8 cellular contexts compared by ENCODE assay signal in genomic region chr14:76937181-76938091, GRCh38.
DNase-seq lines count a peak whose midpoint lies in the region; ATAC-seq, FAIRE-seq and TF ChIP-seq lines count a peak whose summit lies in the region.
"Had no signal": no experiment of that assay in that cellular context is flagged by ENCODE, and none has a peak within 500 bp of the region (broad histone marks: within the 10 kb centered on the region; RNA-seq: fewer than 3 reads in every experiment).

No MANE protein-coding gene starts in this region.

- no peak overlapping the region for H3K4me3 ChIP-seq in thoracic aorta
- H3K4me3 ChIP-seq: skin epidermis had no signal

- H3K36me3 Mint-ChIP-seq in WTC11: no peaks in the 10 kb centered on the region
- no peaks in the 10 kb centered on the region for H3K36me3 Mint-ChIP-seq in activated T-cell treated with anti-CD3 and anti-CD28 coated beads, Interleukin-2, amount 50 U/mL, for 72 hours (ENCODE audit: insufficient read depth in 2 of 2)

- H3K27ac Mint-ChIP-seq in WTC11: peak overlapping the region; percentile 76; the same call in 1 of the 2 replicates
- H3K27ac Mint-ChIP-seq in activated T-cell treated with anti-CD3 and anti-CD28 coated beads, Interleukin-2, amount 50 U/mL, for 72 hours: no peak overlapping the region

- no peaks in the 10 kb centered on the region for H3K27me3 Mint-ChIP-seq in WTC11 (ENCODE audit: low read depth)
- no peaks in the 10 kb centered on the region for H3K27me3 Mint-ChIP-seq in activated T-cell treated with anti-CD3 and anti-CD28 coated beads, Interleukin-2, amount 50 U/mL, for 72 hours (ENCODE audit: low read depth)

- no peaks in the 10 kb centered on the region for H3K9me3 ChIP-seq in thoracic aorta

- DNase-seq in NCI-H1105 treated with DMSO at 0.1 percent for 48 hours (lab: John Stamatoyannopoulos, UW): peak; percentile 73
- no peak for DNase-seq in WTC11 (ENCODE audit: low spot score)
- DNase-seq in hepatic stellate cell (ENCODE audit: low spot score): peak; percentile 97
- DNase-seq in thoracic aorta (ENCODE audit: low spot score): no peak
- no peak for DNase-seq in H54 (ENCODE audit: insufficient read length, low spot score)
- no peak for DNase-seq in activated T-cell treated with anti-CD3 and anti-CD28 coated beads, Interleukin-2, amount 50 U/mL, for 72 hours
- DNase-seq in GM13976 (ENCODE audit: low spot score): no peak

- CTCF ChIA-PET in WTC11 (lab: Charles Lee): interaction anchor here (0.8 to 2.7 kb wide), 5 partner anchors 10 to 88 kb away, joined by 3 to 27 read pairs (median 8); no protein-coding TSS in a partner anchor

- ATAC-seq in WTC11 (peak; percentile 53), thoracic aorta (ENCODE audit: insufficient number of reproducible peaks, low FRiP score, low read depth) (peak; percentile 77)
- ATAC-seq in activated T-cell treated with anti-CD3 and anti-CD28 coated beads, Interleukin-2, amount 50 U/mL, for 72 hours (replicated peaks in 1 of 2): no peak

- in situ Hi-C loops in GM13976 (cut with MboI; ENCODE audit: low sequenced_read_pairs, unreplicated experiment): no loop called here

- TF ChIP-seq CTCF in WTC11 (IDR thresholded peaks at IDR 0.05) (no peak), thoracic aorta (IDR thresholded peaks at IDR 0.05) (no peak), GM13976 (IDR thresholded peaks at IDR 0.05; ENCODE audit: borderline replicate concordance, control extremely low read depth, extremely low read depth, insufficient read depth, missing control alignments) (no peak)

- H3K4me1 Mint-ChIP-seq in WTC11: peaks cover 60% of the 10 kb centered on the region
- H3K4me1 Mint-ChIP-seq in activated T-cell treated with anti-CD3 and anti-CD28 coated beads, Interleukin-2, amount 50 U/mL, for 72 hours (ENCODE audit: low read depth): peaks cover 12% of the 10 kb centered on the region

- no peaks in the 10 kb centered on the region for H3K36me3 ChIP-seq in thoracic aorta

- no peak for FAIRE-seq in H54 (lab: Jason Lieb, UNC)

- peaks cover 23 to 32% of the 10 kb centered on the region in 2 donors for H3K4me1 ChIP-seq in thoracic aorta (ENCODE audit: control insufficient read depth in 1 of 2, low read depth in 2 of 2)

- TF ChIP-seq POLR2A in H54 (IDR thresholded peaks at IDR 0.05; ENCODE audit: low read depth, low read length): no peak

- no peak overlapping the region for H3K4me3 Mint-ChIP-seq in WTC11
- no peak overlapping the region for H3K4me3 Mint-ChIP-seq in activated T-cell treated with anti-CD3 and anti-CD28 coated beads, Interleukin-2, amount 50 U/mL, for 72 hours

- peak overlapping the region; percentile 32 to 38 for H3K27ac ChIP-seq in thoracic aorta

- no peaks in the 10 kb centered on the region for H3K27me3 ChIP-seq in thoracic aorta (replicated peaks; ENCODE audit: insufficient read depth)

- POLR2A ChIA-PET in WTC11 (lab: Charles Lee): no interaction called here

- no peaks in the 10 kb centered on the region for H3K9me3 Mint-ChIP-seq in WTC11
- no peaks in the 10 kb centered on the region for H3K9me3 Mint-ChIP-seq in activated T-cell treated with anti-CD3 and anti-CD28 coated beads, Interleukin-2, amount 50 U/mL, for 72 hours

TF ChIP-seq in WTC11, 78 proteins besides CTCF, POLR2A, EP300 and RAD21:
- no peak for TF ChIP-seq RELA (CRISPR knock-in tag; IDR thresholded peaks at IDR 0.05; ENCODE audit: borderline replicate concordance)
- 0 out of 2 replicates have a peak, but pooled peaks have one; percentile 26 for TF ChIP-seq CBFB (CRISPR knock-in tag; IDR thresholded peaks at IDR 0.05; ENCODE audit: low read depth)

Comparison
In these comparisons a context has a peak if more than half of its experiments do, and no peak if none do; other contexts are left out.
1. DNase-seq: peak in NCI-H1105 treated with DMSO at 0.1 percent for 48 hours (single experiment) and hepatic stellate cell (single experiment); none in WTC11 (single experiment), thoracic aorta (single experiment), H54 (single experiment), activated T-cell treated with anti-CD3 and anti-CD28 coated beads, Interleukin-2, amount 50 U/mL, for 72 hours (0 of 2) and GM13976 (single experiment).
2. ATAC-seq: peak in WTC11 (single experiment) and thoracic aorta (single experiment); none in activated T-cell treated with anti-CD3 and anti-CD28 coated beads, Interleukin-2, amount 50 U/mL, for 72 hours (0 of 2).